ENCODE assay signal across 9 cellular contexts in genomic region chr20:29079769-29080690, GRCh38.
DNase-seq lines count a peak whose midpoint lies in the region; ATAC-seq and TF ChIP-seq lines count a peak whose summit lies in the region.
"Had no signal": no experiment of that assay in that cellular context is flagged by ENCODE, and none has a peak within 500 bp of the region (broad histone marks: within the 10 kb centered on the region; RNA-seq: fewer than 3 reads in every experiment).

No MANE protein-coding gene starts in this region.

- TF ChIP-seq CTCF in cardiac muscle cell (IDR thresholded peaks at IDR 0.05; ENCODE audit: low read depth, low read length) (peak; percentile 49), esophagus muscularis mucosa (IDR thresholded peaks at IDR 0.05) (no peak)

- H3K4me2 ChIP-seq in neuronal stem cell (ENCODE audit: insufficient read depth, low read length, poor library complexity, severe bottlenecking), result no peak overlapping the region

- ATAC-seq in GM21367 (IDR thresholded peaks at IDR 0.05; ENCODE audit: unreplicated experiment), result peak; percentile 86
- no peak for ATAC-seq in GM19463 (IDR thresholded peaks at IDR 0.05; ENCODE audit: unreplicated experiment)

- no peak overlapping the region for H2BK15ac ChIP-seq in neuronal stem cell (ENCODE audit: low read length)

- TF ChIP-seq POLR2A in esophagus muscularis mucosa (IDR thresholded peaks at IDR 0.05; ENCODE audit: low read depth), result no peak

- H3K9ac ChIP-seq in neuronal stem cell (ENCODE audit: low read depth, low read length, poor library complexity), result no peak overlapping the region

- no peak overlapping the region for H3K4me3 ChIP-seq in cardiac muscle cell
- no peak overlapping the region for H3K4me3 ChIP-seq in neuronal stem cell (ENCODE audit: low read length in 2 of 2)
- peak overlapping the region in 1 of 4 donors; percentile 58 for H3K4me3 ChIP-seq in esophagus muscularis mucosa

- DNase-seq in RPMI8226 (peak; percentile 97), cardiac muscle cell (ENCODE audit: low read depth in 1 of 2, low spot score in 1 of 2) (peak in 1 of 2 donors; percentile 92), neuronal stem cell (ENCODE audit: low spot score) (no peak), NCI-H510A (lab: John Stamatoyannopoulos, UW) (no peak), esophagus muscularis mucosa (ENCODE audit: extremely low spot score) (no peak)
- peak; percentile 1 to 12 for DNase-seq in stimulated activated CD8-positive, alpha-beta memory T cell treated with anti-CD3 and anti-CD28 coated beads, Interleukin-15, amount 100 ng/mL, for 48 hours (ENCODE audit: low read depth in 2 of 2)
- DNase-seq: NCI-H1436 had no signal

- H4K91ac ChIP-seq in neuronal stem cell (ENCODE audit: low read depth, low read length, poor library complexity), result no peak overlapping the region

- no peak for TF ChIP-seq EP300 in esophagus muscularis mucosa (IDR thresholded peaks at IDR 0.05)

- no peak overlapping the region for H3K4ac ChIP-seq in neuronal stem cell (ENCODE audit: low read length)

- no peak overlapping the region for H2BK5ac ChIP-seq in neuronal stem cell (ENCODE audit: low read length)

- H2AFZ ChIP-seq in neuronal stem cell (ENCODE audit: low read length), result no peak overlapping the region

- H3K27me3 ChIP-seq in cardiac muscle cell (no peaks in the 10 kb centered on the region), neuronal stem cell (ENCODE audit: control insufficient read depth in 3 of 3, insufficient read depth in 3 of 3, low read depth in 1 of 3, low read length in 3 of 3) (peaks cover 0 to 2% (median 0%) of the 10 kb centered on the region in 3 experiments), esophagus muscularis mucosa (peaks cover 0 to 6% (median 0%) of the 10 kb centered on the region in 4 donors)

- no peak overlapping the region for H3K18ac ChIP-seq in neuronal stem cell (ENCODE audit: low read length)

- intact Hi-C loops in esophagus muscularis mucosa (cut with DNase I), result no loop called here

- WGBS in neuronal stem cell (ENCODE audit: extremely low coverage in 2 of 2, insufficient read length in 2 of 2, insufficient replicate concordance in 1 of 2), 2 donors, result no CpG with 5 or more reads among the region's 68 CpGs
- WGBS in esophagus muscularis mucosa, result 56% methylated on average over 51 of the region's 68 CpGs

- H4K8ac ChIP-seq in neuronal stem cell (ENCODE audit: low read depth, low read length), result no peak overlapping the region

- no peak overlapping the region for H2BK120ac ChIP-seq in neuronal stem cell (ENCODE audit: low read depth, low read length)

- H3K36me3 ChIP-seq in cardiac muscle cell (no peaks in the 10 kb centered on the region), neuronal stem cell (replicated peaks in 1 of 2; ENCODE audit: control insufficient read depth in 2 of 2, insufficient read depth in 2 of 2, low read length in 2 of 2) (no peaks in the 10 kb centered on the region), esophagus muscularis mucosa (no peaks in the 10 kb centered on the region)

- H2BK12ac ChIP-seq in neuronal stem cell (ENCODE audit: low read length), result no peak overlapping the region

- H3K9me3 ChIP-seq in cardiac muscle cell (ENCODE audit: low read depth) (peaks cover 5% of the 10 kb centered on the region), neuronal stem cell (replicated peaks in 1 of 2; ENCODE audit: control insufficient read depth in 2 of 2, insufficient read depth in 1 of 2, low read depth in 1 of 2, low read length in 2 of 2) (peaks cover 0 to 1% of the 10 kb centered on the region in 2 donors), esophagus muscularis mucosa (peaks cover 0 to 12% (median 4%) of the 10 kb centered on the region in 4 donors)

- H3K14ac ChIP-seq in neuronal stem cell (ENCODE audit: low read length), result no peak overlapping the region

- no peak overlapping the region for H3K27ac ChIP-seq in cardiac muscle cell
- no peak overlapping the region for H3K27ac ChIP-seq in neuronal stem cell (replicated peaks; ENCODE audit: low read length)
- H3K27ac ChIP-seq in esophagus muscularis mucosa (replicated peaks in 1 of 4), result peak overlapping the region in 1 of 4 donors; percentile 57

- no peak overlapping the region for H3K23ac ChIP-seq in neuronal stem cell (ENCODE audit: low read depth, low read length, poor library complexity)

- no peaks in the 10 kb centered on the region for H3K4me1 ChIP-seq in cardiac muscle cell (ENCODE audit: low read depth)
- no peaks in the 10 kb centered on the region for H3K4me1 ChIP-seq in neuronal stem cell (ENCODE audit: control insufficient read depth in 2 of 2, insufficient read depth in 1 of 2, low read depth in 1 of 2, low read length in 2 of 2)
- H3K4me1 ChIP-seq in esophagus muscularis mucosa, result no peaks in the 10 kb centered on the region

- H3K79me1 ChIP-seq in neuronal stem cell (ENCODE audit: low read depth, low read length), result no peaks in the 10 kb centered on the region

- H2AK5ac ChIP-seq in neuronal stem cell (ENCODE audit: low read depth, low read length), result no peak overlapping the region

Comparison
In these comparisons a context has a peak if more than half of its experiments do, and no peak if none do; other contexts are left out.
1. DNase-seq: peak in RPMI8226 (single experiment) and stimulated activated CD8-positive, alpha-beta memory T cell treated with anti-CD3 and anti-CD28 coated beads, Interleukin-15, amount 100 ng/mL, for 48 hours (2 of 2); none in neuronal stem cell (single experiment), NCI-H510A (single experiment) and esophagus muscularis mucosa (single experiment).